8 cellular contexts compared by ENCODE assay signal in the genomic region with DNA sequence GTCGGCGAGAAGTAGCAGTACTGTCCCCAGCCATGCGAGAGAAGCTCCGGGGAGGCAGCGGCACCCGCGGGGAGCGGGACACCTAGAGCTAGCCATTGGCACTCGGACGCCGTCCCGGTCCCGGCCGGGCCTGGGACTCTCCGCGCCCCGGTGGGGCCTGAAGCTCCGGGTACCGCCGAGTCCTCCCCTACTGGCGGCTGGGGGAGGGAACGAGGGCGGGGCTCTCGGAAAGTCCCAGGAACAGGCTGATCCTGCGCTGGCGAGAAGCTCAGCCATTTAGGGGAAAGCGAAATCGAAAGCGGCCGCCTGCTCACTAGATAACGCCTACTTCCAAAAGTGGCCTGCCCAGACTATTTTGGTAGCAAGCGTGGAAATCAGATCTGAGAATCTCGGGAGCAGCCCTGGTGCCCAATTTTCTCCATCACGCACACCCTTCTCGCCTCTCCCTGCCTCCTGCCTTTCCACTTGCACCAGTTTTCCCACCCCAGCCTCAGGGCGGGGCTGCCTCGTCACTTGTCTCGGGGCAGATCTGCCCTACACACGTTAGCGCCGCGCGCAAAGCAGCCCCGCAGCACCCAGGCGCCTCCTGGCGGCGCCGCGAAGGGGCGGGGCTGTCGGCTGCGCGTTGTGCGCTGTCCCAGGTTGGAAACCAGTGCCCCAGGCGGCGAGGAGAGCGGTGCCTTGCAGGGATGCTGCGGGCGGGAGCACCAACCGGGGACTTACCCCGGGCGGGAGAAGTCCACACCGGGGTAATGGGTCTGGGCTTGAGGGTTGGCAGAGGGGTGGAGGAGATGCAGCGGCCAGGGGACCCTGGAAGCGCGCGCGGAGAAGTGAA. TPM values are rescaled to one million over a fixed set of nuclear protein-coding genes. Genes with fewer than 3 reads are reported as not detected.
A peak's percentile ranks its signal among the peaks of the same experiment; 100 is the strongest.
DNase-seq lines count a peak whose midpoint lies in the region; ATAC-seq lines count a peak whose summit lies in the region.

A gene (plus strand): TSS at position 652 of the 835 bp plus-strand sequence. CDS start 38 bp downstream, at position 690.
A gene with protein sequence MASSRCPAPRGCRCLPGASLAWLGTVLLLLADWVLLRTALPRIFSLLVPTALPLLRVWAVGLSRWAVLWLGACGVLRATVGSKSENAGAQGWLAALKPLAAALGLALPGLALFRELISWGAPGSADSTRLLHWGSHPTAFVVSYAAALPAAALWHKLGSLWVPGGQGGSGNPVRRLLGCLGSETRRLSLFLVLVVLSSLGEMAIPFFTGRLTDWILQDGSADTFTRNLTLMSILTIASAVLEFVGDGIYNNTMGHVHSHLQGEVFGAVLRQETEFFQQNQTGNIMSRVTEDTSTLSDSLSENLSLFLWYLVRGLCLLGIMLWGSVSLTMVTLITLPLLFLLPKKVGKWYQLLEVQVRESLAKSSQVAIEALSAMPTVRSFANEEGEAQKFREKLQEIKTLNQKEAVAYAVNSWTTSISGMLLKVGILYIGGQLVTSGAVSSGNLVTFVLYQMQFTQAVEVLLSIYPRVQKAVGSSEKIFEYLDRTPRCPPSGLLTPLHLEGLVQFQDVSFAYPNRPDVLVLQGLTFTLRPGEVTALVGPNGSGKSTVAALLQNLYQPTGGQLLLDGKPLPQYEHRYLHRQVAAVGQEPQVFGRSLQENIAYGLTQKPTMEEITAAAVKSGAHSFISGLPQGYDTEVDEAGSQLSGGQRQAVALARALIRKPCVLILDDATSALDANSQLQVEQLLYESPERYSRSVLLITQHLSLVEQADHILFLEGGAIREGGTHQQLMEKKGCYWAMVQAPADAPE (minus strand): TSS at position 164 of the 835 bp plus-strand sequence. CDS start 68 bp downstream, at position 96.

- H3K36me3 Mint-ChIP-seq in CD4-positive, alpha-beta memory T cell: peaks cover 69 to 92% of the 10 kb centered on the region in 2 donors

- H3K27ac Mint-ChIP-seq in CD4-positive, alpha-beta memory T cell: peak within 1 kb of the TSS; percentile 99 to 100 (median 100)

- 0 to 1% methylated on average over 68 of the region's 68 CpGs for WGBS in ectodermal cell, 2 experiments

- peak within 1 kb of the TSS; percentile 93 to 98 for H3K4me3 ChIP-seq in CD4-positive, alpha-beta memory T cell (ENCODE audit: low read length in 2 of 2)
- peak within 1 kb of the TSS; percentile 60 for H3K4me3 ChIP-seq in ectodermal cell (ENCODE audit: insufficient read depth, low read depth, low read length)

- H3K27me3 Mint-ChIP-seq in CD4-positive, alpha-beta memory T cell: no peaks in the 10 kb centered on the region

- ATAC-seq in GM19351 (IDR thresholded peaks at IDR 0.05; ENCODE audit: unreplicated experiment) (peak; percentile 79), HG03520 (IDR thresholded peaks at IDR 0.05; ENCODE audit: unreplicated experiment) (peak; percentile 80)

- H3K4me1 ChIP-seq in CD4-positive, alpha-beta memory T cell (ENCODE audit: insufficient read depth, low read length): peaks cover 76% of the 10 kb centered on the region
- peaks cover 10% of the 10 kb centered on the region for H3K4me1 ChIP-seq in ectodermal cell (ENCODE audit: control insufficient read depth, insufficient read depth, low read length)

- intact Hi-C loops in CD4-positive, alpha-beta memory T cell (cut with micrococcal nuclease): loop anchor here (1.0 to 10.0 kb wide), 4 partner anchors 9 to 229 kb away; a partner anchor contains a TSS

- DNase-seq in CD4-positive, alpha-beta memory T cell: peak; percentile 94 to 98 (median 96)
- DNase-seq in NK-92 (lab: John Stamatoyannopoulos, UW; ENCODE audit: unreplicated experiment) (peak; percentile 70), lung microvascular endothelial cell (ENCODE audit: low read depth in 2 of 2) (peak; percentile 95 to 96)
- peak; percentile 87 to 90 for DNase-seq in activated CD8-positive, alpha-beta memory T cell treated with anti-CD3 and anti-CD28 coated beads for 1 hour (ENCODE audit: extremely low read depth in 1 of 2, low read depth in 1 of 2)
- DNase-seq in stimulated activated CD4-positive, alpha-beta T cell treated with anti-CD3 and anti-CD28 coated beads, TNF-alpha, amount 100 ng/mL, for 4 hours (ENCODE audit: low read depth in 3 of 3): peak; percentile 91 to 97 (median 94)

- H3K4me3 Mint-ChIP-seq in CD4-positive, alpha-beta memory T cell: peak within 1 kb of the TSS; percentile 98 to 100 (median 99)

- H3K4me1 Mint-ChIP-seq in CD4-positive, alpha-beta memory T cell: peaks cover 57 to 92% (median 66%) of the 10 kb centered on the region in 4 donors

- CTCF ChIA-PET in CD4-positive, alpha-beta memory T cell (lab: Charles Lee; ENCODE audit: partially characterized antibody): interaction anchor here (0.7 to 9.6 kb wide), 14 partner anchors 10 to 131 kb away, joined by 3 to 480 read pairs (median 4); a partner anchor contains a TSS

- peaks cover 47% of the 10 kb centered on the region for H3K36me3 ChIP-seq in CD4-positive, alpha-beta memory T cell (ENCODE audit: insufficient read depth, low read length)
- H3K36me3 ChIP-seq in ectodermal cell (ENCODE audit: control insufficient read depth, insufficient read depth, low read length): no peaks in the 10 kb centered on the region

- H3K9me3 Mint-ChIP-seq in CD4-positive, alpha-beta memory T cell: no peaks in the 10 kb centered on the region

- POLR2A ChIA-PET in CD4-positive, alpha-beta memory T cell (lab: Charles Lee; ENCODE audit: partially characterized antibody): interaction anchor here (0.9 to 13.7 kb wide), 28 partner anchors 8 to 1150 kb away, joined by 3 to 1160 read pairs (median 5); a partner anchor contains a TSS

- H3K27ac ChIP-seq in CD4-positive, alpha-beta memory T cell (ENCODE audit: low read depth, low read length): peak within 1 kb of the TSS; percentile 100
- H3K27ac ChIP-seq in ectodermal cell (ENCODE audit: insufficient read depth, low read depth, low read length, poor library complexity, severe bottlenecking): no peak within 1 kb of the TSS

- no peaks in the 10 kb centered on the region for H3K9me3 ChIP-seq in CD4-positive, alpha-beta memory T cell (ENCODE audit: control insufficient read depth in 1 of 2, low read length in 2 of 2)
- no peaks in the 10 kb centered on the region for H3K9me3 ChIP-seq in ectodermal cell (ENCODE audit: control insufficient read depth, low read length)

- H3K27me3 ChIP-seq in CD4-positive, alpha-beta memory T cell (ENCODE audit: insufficient read depth, low read length): no peaks in the 10 kb centered on the region
- H3K27me3 ChIP-seq in ectodermal cell (ENCODE audit: control insufficient read depth, insufficient read depth, low read length, poor library complexity, severe bottlenecking): peaks cover 87% of the 10 kb centered on the region

RNA-seq across cellular contexts. Expression of the first gene that starts in this region (rescaled TPM):
- 100 to 1,000 TPM; 141 to 144 TPM for total RNA-seq in CD4-positive, alpha-beta memory T cell
- 100 to 1,000 TPM; 501 to 763 TPM for polyA plus RNA-seq in CD4-positive, alpha-beta memory T cell
- 0.76 TPM for polyA plus RNA-seq in ectodermal cell (2013, experiment 1 of 4)
- polyA plus RNA-seq in ectodermal cell (2013, experiment 2 of 4): 0.98 TPM
- polyA plus RNA-seq in ectodermal cell (2013, experiment 3 of 4): 1.1 TPM
- polyA plus RNA-seq in ectodermal cell (2013, experiment 4 of 4): 0.73 TPM
- total RNA-seq in lung microvascular endothelial cell: 20.5 and 24.8 TPM in 2 replicates

RNA-seq across cellular contexts. Expression of the second gene that starts in this region (rescaled TPM):
- total RNA-seq in CD4-positive, alpha-beta memory T cell: 100 to 1,000 TPM; 136 to 141 TPM
- 100 to 1,000 TPM; 300 to 324 TPM for polyA plus RNA-seq in CD4-positive, alpha-beta memory T cell
- 6.6 TPM for polyA plus RNA-seq in ectodermal cell (2013, experiment 1 of 4)
- 7.5 TPM for polyA plus RNA-seq in ectodermal cell (2013, experiment 2 of 4)
- polyA plus RNA-seq in ectodermal cell (2013, experiment 3 of 4): 6.3 TPM
- polyA plus RNA-seq in ectodermal cell (2013, experiment 4 of 4): 4.7 TPM
- total RNA-seq in lung microvascular endothelial cell: 22.4 and 31.7 TPM in 2 replicates
